Comparison of ENCODE assay signal across 8 cellular contexts in genomic region chr7:139620676-139621344, GRCh38.
A peak's percentile ranks its signal among the peaks of the same experiment; 100 is the strongest.
DNase-seq lines count a peak whose midpoint lies in the region; ATAC-seq, FAIRE-seq and TF ChIP-seq lines count a peak whose summit lies in the region.

No MANE protein-coding gene starts in this region.

- no peaks in the 10 kb centered on the region for H3K9me3 Mint-ChIP-seq in endothelial cell (ENCODE audit: unreplicated experiment)

- no peaks in the 10 kb centered on the region for H3K4me1 ChIP-seq in pancreas

- peaks cover 27% of the 10 kb centered on the region for H3K4me1 Mint-ChIP-seq in endothelial cell (ENCODE audit: unreplicated experiment)

- no peak overlapping the region for H3K4me3 ChIP-seq in pancreas

- no peak overlapping the region for H3K27ac ChIP-seq in pancreas

- TF ChIP-seq CTCF in endothelial cell (IDR thresholded peaks at IDR 0.05; ENCODE audit: unreplicated experiment) (peak; percentile 67), pancreas (IDR thresholded peaks at IDR 0.05) (peak in 3 of 4 donors; percentile 37 to 56 (median 40)), omental fat pad (IDR thresholded peaks at IDR 0.05) (no peak)

- H3K27me3 ChIP-seq in pancreas = no peaks in the 10 kb centered on the region

- ATAC-seq in GM21737 (IDR thresholded peaks at IDR 0.05; ENCODE audit: unreplicated experiment) (peak; percentile 65), pancreas (peak in 3 of 4 donors; percentile 80 to 90 (median 82)), omental fat pad (ENCODE audit: low FRiP score) (no peak)

- WGBS in pancreas, 2 donors = 72 to 83% methylated on average over 10 of the region's 10 CpGs

- no peak overlapping the region for H3K27ac Mint-ChIP-seq in endothelial cell (ENCODE audit: unreplicated experiment)

- H3K27me3 Mint-ChIP-seq in endothelial cell (ENCODE audit: unreplicated experiment) = peaks cover 3% of the 10 kb centered on the region

- peaks cover 0 to 10% (median 5%) of the 10 kb centered on the region in 3 donors for H3K36me3 ChIP-seq in pancreas

- peak; percentile 26 for DNase-seq in Daoy (ENCODE audit: low read depth)
- peak; percentile 33 for DNase-seq in NCI-H1105 treated with DMSO at 0.1 percent for 48 hours (lab: John Stamatoyannopoulos, UW)
- peak; percentile 62 for DNase-seq in activated CD4-positive, alpha-beta T cell treated with anti-CD3 and anti-CD28 coated beads, Interleukin-2, amount 50 U/mL, for 1 hour
- DNase-seq in endothelial cell (ENCODE audit: low spot score) = peak; percentile 68
- peak in 3 of 6 donors; percentile 44 to 70 (median 62) for DNase-seq in pancreas
- DNase-seq in GOT3 (lab: John Stamatoyannopoulos, UW) = no peak
- no peak for DNase-seq in omental fat pad (ENCODE audit: low spot score)

- H3K36me3 Mint-ChIP-seq in endothelial cell (ENCODE audit: low read depth, unreplicated experiment) = peaks cover 33% of the 10 kb centered on the region

- intact Hi-C loops in pancreas (cut with DNase I) = no loop called here

- H3K4me3 Mint-ChIP-seq in endothelial cell (ENCODE audit: unreplicated experiment) = peak overlapping the region; percentile 8

- FAIRE-seq in pancreas (lab: Jason Lieb, UNC) = no peak

- no peaks in the 10 kb centered on the region for H3K9me3 ChIP-seq in pancreas

Comparison
In these comparisons a context has a peak if more than half of its experiments do, and no peak if none do; other contexts are left out.
1. DNase-seq: peak in Daoy (single experiment), NCI-H1105 treated with DMSO at 0.1 percent for 48 hours (single experiment), activated CD4-positive, alpha-beta T cell treated with anti-CD3 and anti-CD28 coated beads, Interleukin-2, amount 50 U/mL, for 1 hour (single experiment) and endothelial cell (single experiment); none in GOT3 (single experiment) and omental fat pad (single experiment).
2. CTCF ChIP-seq: peak in endothelial cell (single experiment) and pancreas (3 of 4); none in omental fat pad (0 of 3).